ENCODE assay signal across 17 cellular contexts in genomic region chr10:23370106-23370505, GRCh38. TPM values are rescaled to one million over a fixed set of nuclear protein-coding genes. Genes with fewer than 3 reads are reported as not detected.
A peak's percentile ranks its signal among the peaks of the same experiment; 100 is the strongest.
DNase-seq lines count a peak whose midpoint lies in the region; ATAC-seq, FAIRE-seq and TF ChIP-seq lines count a peak whose summit lies in the region.
"Had no signal": no experiment of that assay in that cellular context is flagged by ENCODE, and none has a peak within 500 bp of the region (broad histone marks: within the 10 kb centered on the region; RNA-seq: fewer than 3 reads in every experiment).

No MANE protein-coding gene starts in this region.

- no peaks in the 10 kb centered on the region for H3K79me2 ChIP-seq in keratinocyte (ENCODE audit: control insufficient read depth, insufficient read depth, low read length)

- H3K9me3 Mint-ChIP-seq in activated CD4-positive, alpha-beta memory T cell treated with anti-CD3 and anti-CD28 coated beads for 36 hours, result peaks cover 3% of the 10 kb centered on the region
- H3K9me3 Mint-ChIP-seq: H9 had no signal

- in situ Hi-C loops in brain microvascular endothelial cell (cut with HindIII; ENCODE audit: low pct_ligation_motif_present, low sequenced_read_pairs), result no loop called here

- H3K4me2 ChIP-seq in keratinocyte (ENCODE audit: control insufficient read depth, extremely low read depth, insufficient read depth, low read depth, low read length), result peak overlapping the region; percentile 14

- FAIRE-seq in keratinocyte (lab: Jason Lieb, UNC), result peak; percentile 81

- ATAC-seq in HG02970 (IDR thresholded peaks at IDR 0.05; ENCODE audit: low FRiP score, unreplicated experiment), result no peak
- ATAC-seq in HG02973 (IDR thresholded peaks at IDR 0.05; ENCODE audit: unreplicated experiment), result no peak
- ATAC-seq: T-helper 17 cell had no signal

- peak overlapping the region; percentile 12 for H3K27ac ChIP-seq in keratinocyte (ENCODE audit: control insufficient read depth, insufficient read depth, low read length)
- no peak overlapping the region for H3K27ac ChIP-seq in brain microvascular endothelial cell
- H3K27ac ChIP-seq: prostate gland had no signal

- H3K27ac Mint-ChIP-seq in activated CD4-positive, alpha-beta memory T cell treated with anti-CD3 and anti-CD28 coated beads for 36 hours, result peak overlapping the region; percentile 29

- TF ChIP-seq CTCF in keratinocyte (optimal IDR thresholded peaks at IDR 0.05 in 1 of 3, IDR thresholded peaks at IDR 0.05 in 1 of 3, conservative IDR thresholded peaks at IDR 0.05 in 1 of 3; ENCODE audit: extremely low read depth in 1 of 3, insufficient read depth in 2 of 3, low read length in 3 of 3) (no peak), brain microvascular endothelial cell (IDR thresholded peaks at IDR 0.05; ENCODE audit: low read depth, low read length, missing control alignments) (no peak)

- no peaks in the 10 kb centered on the region for H3K9me1 ChIP-seq in keratinocyte (ENCODE audit: control insufficient read depth, extremely low read depth, insufficient read depth, low read length)

- H3K4me3 Mint-ChIP-seq in activated CD4-positive, alpha-beta memory T cell treated with anti-CD3 and anti-CD28 coated beads for 36 hours, result no peak overlapping the region
- H3K4me3 Mint-ChIP-seq: H9 had no signal

- H3K9ac ChIP-seq in keratinocyte (ENCODE audit: control insufficient read depth, extremely low read depth, insufficient read depth, low read length), result no peak overlapping the region

- peaks cover 50% of the 10 kb centered on the region for H3K4me1 Mint-ChIP-seq in activated CD4-positive, alpha-beta memory T cell treated with anti-CD3 and anti-CD28 coated beads for 36 hours (ENCODE audit: low read depth)

- CTCF ChIA-PET in activated CD4-positive, alpha-beta memory T cell treated with anti-CD3 and anti-CD28 coated beads for 36 hours (lab: Charles Lee), result no interaction called here

- POLR2A ChIA-PET in activated CD4-positive, alpha-beta memory T cell treated with anti-CD3 and anti-CD28 coated beads for 36 hours (lab: Charles Lee), result no interaction called here

- no peaks in the 10 kb centered on the region for H4K20me1 ChIP-seq in keratinocyte (ENCODE audit: control insufficient read depth, extremely low read depth, insufficient read depth, low read length)

- DNase-seq in A172 (ENCODE audit: low spot score), result peak; percentile 16
- peak; percentile 10 for DNase-seq in GF-D8 (lab: John Stamatoyannopoulos, UW)
- DNase-seq in activated CD4-positive, alpha-beta memory T cell treated with anti-CD3 and anti-CD28 coated beads for 36 hours, result no peak
- DNase-seq in keratinocyte (ENCODE audit: low read depth, low spot score), result no peak
- DNase-seq in COLO668 (lab: John Stamatoyannopoulos, UW; ENCODE audit: unreplicated experiment), result no peak
- DNase-seq in brain microvascular endothelial cell, result no peak
- DNase-seq: activated CD4-positive, alpha-beta T cell treated with anti-CD3 and anti-CD28 coated beads for 4 hours; activated effector memory CD4-positive, alpha-beta T cell treated with Interleukin-2 at 50 U/mL for 16 hours; H9; MM.1S; NCI-H2171 treated with DMSO at 0.1 percent for 48 hours; OCI-M1; stimulated activated CD4-positive, alpha-beta T cell treated with anti-CD3 and anti-CD28 coated beads, Interleukin-1b, Interleukin-23, amount 100 ng/mL, for 48 hours; T-helper 17 cell had no signal

- intact Hi-C loops in activated CD4-positive, alpha-beta memory T cell treated with anti-CD3 and anti-CD28 coated beads for 36 hours (cut with micrococcal nuclease), result no loop called here

- no peaks in the 10 kb centered on the region for H3K36me3 Mint-ChIP-seq in activated CD4-positive, alpha-beta memory T cell treated with anti-CD3 and anti-CD28 coated beads for 36 hours

- H3K36me3 ChIP-seq in keratinocyte (ENCODE audit: control insufficient read depth in 2 of 2, extremely low read depth in 1 of 2, insufficient read depth in 2 of 2, low read length in 2 of 2), result no peaks in the 10 kb centered on the region
- no peaks in the 10 kb centered on the region for H3K36me3 ChIP-seq in brain microvascular endothelial cell (replicated peaks)
- H3K36me3 ChIP-seq: prostate gland had no signal

- H3K27me3 ChIP-seq in keratinocyte (ENCODE audit: control insufficient read depth, extremely low read depth, insufficient read depth, low read length) (no peaks in the 10 kb centered on the region), brain microvascular endothelial cell (replicated peaks) (no peaks in the 10 kb centered on the region)

- H3K27me3 Mint-ChIP-seq in activated CD4-positive, alpha-beta memory T cell treated with anti-CD3 and anti-CD28 coated beads for 36 hours, result no peaks in the 10 kb centered on the region
- H3K27me3 Mint-ChIP-seq: T-helper 17 cell had no signal

- dilution Hi-C loops in keratinocyte (cut with MboI; ENCODE audit: extremely low pct_ligation_motif_present, low sequenced_read_pairs), result no loop called here

- no peak overlapping the region for H3K4me3 ChIP-seq in keratinocyte (ENCODE audit: control insufficient read depth in 2 of 3, extremely low read depth in 1 of 3, insufficient read depth in 2 of 3, low read depth in 1 of 3, low read length in 3 of 3)
- no peak overlapping the region for H3K4me3 ChIP-seq in brain microvascular endothelial cell (ENCODE audit: low read depth, low read length)
- H3K4me3 ChIP-seq: prostate gland had no signal

- no peaks in the 10 kb centered on the region for H3K9me3 ChIP-seq in keratinocyte (ENCODE audit: control insufficient read depth, low read depth, low read length)
- H3K9me3 ChIP-seq: prostate gland had no signal

- H3K4me1 ChIP-seq in keratinocyte (ENCODE audit: control insufficient read depth, extremely low read depth, insufficient read depth, low read length), result peaks cover 47% of the 10 kb centered on the region
- H3K4me1 ChIP-seq: prostate gland had no signal

- peak overlapping the region; percentile 55 for H2AFZ ChIP-seq in keratinocyte (ENCODE audit: control insufficient read depth, low read length)

RNA-seq across cellular contexts. Expression of gene C10orf67, which starts 25.5 kb away (rescaled TPM):
- total RNA-seq in A172 (2014; rRNA removed; shearing (Covaris generic)), result 1.0 TPM in 1 of 2 replicates, not detected in the other
- total RNA-seq in activated CD4-positive, alpha-beta memory T cell treated with anti-CD3 and anti-CD28 coated beads for 36 hours, result under 1 TPM; 0.07 to 0.31 TPM
- 0.07 to 0.26 TPM (median 0.26 TPM) in 3 replicates for polyA plus RNA-seq in keratinocyte
- 6.4 TPM for polyA plus RNA-seq in keratinocyte (2011; ENCODE audit: low read depth)
- polyA plus RNA-seq in keratinocyte (2011; cell fraction: cytosol; rRNA removed), result 0.15 and 0.17 TPM in 2 replicates
- 0.37 and 0.45 TPM in 2 replicates for polyA plus RNA-seq in keratinocyte (2011; cell fraction: nucleus; rRNA removed)
- 0.05 and 2.0 TPM in 2 replicates for polyA plus RNA-seq in keratinocyte (2012; ENCODE audit: low replicate concordance)
- 0.35 to 0.43 TPM in 2 of 3 replicates, not detected in the other for polyA minus RNA-seq in keratinocyte
- polyA minus RNA-seq in keratinocyte (2011; cell fraction: cytosol; rRNA and poly(A)+ RNA removed), result not detected
- polyA minus RNA-seq in keratinocyte (2011; cell fraction: nucleus; rRNA and poly(A)+ RNA removed), result 0.23 and 0.42 TPM in 2 replicates
- total RNA-seq: H9 had no signal

Comparison
In these comparisons a context has a peak if more than half of its experiments do, and no peak if none do; other contexts are left out.
1. DNase-seq: peak in A172 (single experiment) and GF-D8 (single experiment); none in activated CD4-positive, alpha-beta memory T cell treated with anti-CD3 and anti-CD28 coated beads for 36 hours (single experiment), keratinocyte (single experiment), COLO668 (single experiment) and brain microvascular endothelial cell (single experiment).